In genomic region chr4:3871181-3871852, GRCh38 we compare ENCODE assay signal across 10 cellular contexts.
DNase-seq lines count a peak whose midpoint lies in the region; ATAC-seq lines count a peak whose summit lies in the region.
"Had no signal": no experiment of that assay in that cellular context is flagged by ENCODE, and none has a peak within 500 bp of the region (broad histone marks: within the 10 kb centered on the region; RNA-seq: fewer than 3 reads in every experiment).

No MANE protein-coding gene starts in this region.

- no peak overlapping the region for H3K27ac ChIP-seq in urinary bladder (ENCODE audit: low read depth)

- peaks cover 3% of the 10 kb centered on the region for H3K4me1 Mint-ChIP-seq in activated naive CD4-positive, alpha-beta T cell treated with anti-CD3 and anti-CD28 coated beads, Interleukin-2, amount 10 ng/mL, durations not matched to agents 7 days and 5 days
- peaks cover 5% of the 10 kb centered on the region for H3K4me1 Mint-ChIP-seq in T-helper 17 cell
- H3K4me1 Mint-ChIP-seq in T-helper 2 cell treated with Interferon-gamma antibody and Interleukin-4, amounts not matched to agents 5 μg/mL and 100 μg/mL, for 36 hours (ENCODE audit: low read depth) = no peaks in the 10 kb centered on the region

- H3K27ac Mint-ChIP-seq in activated naive CD4-positive, alpha-beta T cell treated with anti-CD3 and anti-CD28 coated beads, Interleukin-2, amount 10 ng/mL, durations not matched to agents 7 days and 5 days = no peak overlapping the region
- H3K27ac Mint-ChIP-seq in T-helper 17 cell = no peak overlapping the region
- H3K27ac Mint-ChIP-seq in T-helper 2 cell treated with Interferon-gamma antibody and Interleukin-4, amounts not matched to agents 5 μg/mL and 100 μg/mL, for 36 hours = no peak overlapping the region

- H3K36me3 Mint-ChIP-seq in activated naive CD4-positive, alpha-beta T cell treated with anti-CD3 and anti-CD28 coated beads, Interleukin-2, amount 10 ng/mL, durations not matched to agents 7 days and 5 days = no peaks in the 10 kb centered on the region
- H3K36me3 Mint-ChIP-seq in T-helper 17 cell (ENCODE audit: low read depth) = peaks cover 8% of the 10 kb centered on the region
- H3K36me3 Mint-ChIP-seq in T-helper 2 cell treated with Interferon-gamma antibody and Interleukin-4, amounts not matched to agents 5 μg/mL and 100 μg/mL, for 36 hours (ENCODE audit: low read depth) = no peaks in the 10 kb centered on the region

- WGBS in urinary bladder = 4% methylated on average over 53 of the region's 53 CpGs

- peak; percentile 53 for DNase-seq in activated naive CD4-positive, alpha-beta T cell treated with anti-CD3 and anti-CD28 coated beads, Interleukin-2, amount 10 ng/mL, durations not matched to agents 7 days and 5 days
- no peak for DNase-seq in activated naive CD4-positive, alpha-beta T cell treated with Interleukin-2 at 50 U/mL for 16 hours
- DNase-seq in T-helper 17 cell (no peak), left kidney (ENCODE audit: low read depth, low spot score) (peak; percentile 91), T1000 (lab: John Stamatoyannopoulos, UW) (no peak)
- no peak for DNase-seq in T-helper 2 cell treated with Interferon-gamma antibody and Interleukin-4, amounts not matched to agents 5 μg/mL and 100 μg/mL, for 36 hours (ENCODE audit: low spot score)
- DNase-seq: effector memory CD4-positive, alpha-beta T cell had no signal

- H3K27me3 Mint-ChIP-seq in activated naive CD4-positive, alpha-beta T cell treated with anti-CD3 and anti-CD28 coated beads, Interleukin-2, amount 10 ng/mL, durations not matched to agents 7 days and 5 days = peaks cover 71% of the 10 kb centered on the region
- H3K27me3 Mint-ChIP-seq in T-helper 17 cell = peaks cover 43% of the 10 kb centered on the region
- peaks cover 23% of the 10 kb centered on the region for H3K27me3 Mint-ChIP-seq in T-helper 2 cell treated with Interferon-gamma antibody and Interleukin-4, amounts not matched to agents 5 μg/mL and 100 μg/mL, for 36 hours (ENCODE audit: low read depth)

- H3K4me3 ChIP-seq in urinary bladder (ENCODE audit: low read depth, low read length) = peak overlapping the region; percentile 8
- H3K4me3 ChIP-seq: mucosa of descending colon had no signal

- no peaks in the 10 kb centered on the region for H3K9me3 ChIP-seq in T-helper 17 cell (ENCODE audit: control insufficient read depth, low read length, poor library complexity, severe bottlenecking)
- H3K9me3 ChIP-seq: mucosa of descending colon had no signal

- peaks cover 2% of the 10 kb centered on the region for H3K4me1 ChIP-seq in urinary bladder (ENCODE audit: insufficient read depth)

- no peak for ATAC-seq in T-helper 17 cell
- ATAC-seq in HG02642 (IDR thresholded peaks at IDR 0.05; ENCODE audit: poor library complexity, unreplicated experiment) = no peak
- ATAC-seq: mucosa of descending colon had no signal

- no peak overlapping the region for H3K4me3 Mint-ChIP-seq in activated naive CD4-positive, alpha-beta T cell treated with anti-CD3 and anti-CD28 coated beads, Interleukin-2, amount 10 ng/mL, durations not matched to agents 7 days and 5 days
- peak overlapping the region; percentile 62 for H3K4me3 Mint-ChIP-seq in T-helper 17 cell
- no peak overlapping the region for H3K4me3 Mint-ChIP-seq in T-helper 2 cell treated with Interferon-gamma antibody and Interleukin-4, amounts not matched to agents 5 μg/mL and 100 μg/mL, for 36 hours

- H3K36me3 ChIP-seq in urinary bladder (ENCODE audit: insufficient read depth) = no peaks in the 10 kb centered on the region

- H3K9me3 Mint-ChIP-seq in activated naive CD4-positive, alpha-beta T cell treated with anti-CD3 and anti-CD28 coated beads, Interleukin-2, amount 10 ng/mL, durations not matched to agents 7 days and 5 days = no peaks in the 10 kb centered on the region
- H3K9me3 Mint-ChIP-seq in T-helper 2 cell treated with Interferon-gamma antibody and Interleukin-4, amounts not matched to agents 5 μg/mL and 100 μg/mL, for 36 hours = no peaks in the 10 kb centered on the region

- CTCF ChIA-PET in activated naive CD4-positive, alpha-beta T cell treated with anti-CD3 and anti-CD28 coated beads, Interleukin-2, amount 10 ng/mL, durations not matched to agents 7 days and 5 days (lab: Charles Lee) = no interaction called here

Comparison
In these comparisons a context has a peak if more than half of its experiments do, and no peak if none do; other contexts are left out.
1. DNase-seq: peak in activated naive CD4-positive, alpha-beta T cell treated with anti-CD3 and anti-CD28 coated beads, Interleukin-2, amount 10 ng/mL, durations not matched to agents 7 days and 5 days (single experiment) and left kidney (single experiment); none in activated naive CD4-positive, alpha-beta T cell treated with Interleukin-2 at 50 U/mL for 16 hours (single experiment), T-helper 17 cell (0 of 3), T-helper 2 cell treated with Interferon-gamma antibody and Interleukin-4, amounts not matched to agents 5 μg/mL and 100 μg/mL, for 36 hours (single experiment) and T1000 (single experiment).